Comparison of ENCODE assay signal across 29 cellular contexts in the genomic region with DNA sequence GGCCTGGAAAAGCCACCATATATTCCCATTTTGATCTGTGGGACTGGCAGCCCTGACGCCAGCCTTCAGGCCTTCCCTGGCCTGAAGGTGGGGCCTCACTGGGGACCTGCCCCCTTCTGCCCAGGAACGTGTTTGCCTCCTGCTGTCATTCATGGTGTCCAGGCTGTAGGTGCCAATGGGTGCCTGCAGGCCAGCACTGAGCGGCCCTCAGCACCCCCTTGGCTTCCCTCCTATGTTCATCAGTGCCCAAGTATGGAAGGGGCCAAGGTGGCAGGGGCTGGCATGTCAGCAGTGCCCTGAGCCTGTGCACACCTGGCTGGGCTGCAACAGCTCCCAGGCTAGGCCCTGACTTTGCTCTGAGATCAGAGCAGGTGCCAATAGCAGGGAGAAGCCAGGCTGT.
"Had no signal": no experiment of that assay in that cellular context is flagged by ENCODE, and none has a peak within 500 bp of the region (broad histone marks: within the 10 kb centered on the region; RNA-seq: fewer than 3 reads in every experiment).

No MANE protein-coding gene starts in this region.

- H3K4me3 Mint-ChIP-seq: activated CD4-positive, alpha-beta T cell treated with anti-CD3 and anti-CD28 coated beads, Interleukin-2, amount 10 ng/mL, durations not matched to agents 24 days and 14 days; activated CD8-positive, alpha-beta T cell treated with anti-CD3 and anti-CD28 coated beads for 36 hours; activated naive CD4-positive, alpha-beta T cell treated with anti-CD3 and anti-CD28 coated beads for 36 hours; activated T-cell treated with anti-CD3 and anti-CD28 coated beads, Interleukin-2, amount 50 U/mL, for 4 hours; activated T-helper 1 cell treated with anti-CD3 and anti-CD28 coated beads, Interleukin-12 subunit alpha, Interleukin-12 subunit beta, Interleukin-2, Interleukin-4 antibody, amounts not matched to agents 30 ng/mL and 10 ng/mL and 1 ng/mL, durations not matched to agents 14 hours and 24 hours and 36 hours; brain; IgD-negative memory B cell had no signal

- DNase-seq: activated CD4-positive, alpha-beta T cell treated with anti-CD3 and anti-CD28 coated beads, Interleukin-2, amount 10 ng/mL, durations not matched to agents 24 days and 14 days; activated CD4-positive, alpha-beta T cell treated with anti-CD3 and anti-CD28 coated beads, Interleukin-2, amount 50 U/mL, for 4 hours; activated CD8-positive, alpha-beta T cell treated with anti-CD3 and anti-CD28 coated beads for 36 hours; activated gamma-delta T cell treated with Interleukin-2 at 50 U/mL for 16 hours; activated naive CD4-positive, alpha-beta T cell treated with anti-CD3 and anti-CD28 coated beads for 36 hours; activated T-cell treated with anti-CD3 and anti-CD28 coated beads for 4 hours; activated T-cell treated with anti-CD3 and anti-CD28 coated beads, Interleukin-2, amount 50 U/mL, for 4 hours; caudate nucleus; Kasumi-1; KG1; MM.1S; MV-4-11; NCI-H1092; NCI-H1436 treated with DMSO at 0.1 percent for 48 hours; NCI-H1694 treated with DMSO at 0.1 percent for 48 hours; NCI-H2029; NCI-H345; NCI-H524 treated with DMSO at 0.1 percent for 48 hours; NK-92 treated with Interleukin-12 subunit alpha and Interleukin-12 subunit beta, amount 100 ng/mL, for 24 hours; PC-3; Peyer's patch; RPMI8226; SJCRH30 had no signal

- H3K27me3 ChIP-seq: adrenal gland, Peyer's patch, SJCRH30 had no signal

- H3K9me3 ChIP-seq: adrenal gland, Peyer's patch, SJCRH30 had no signal

- H3K36me3 Mint-ChIP-seq: activated naive CD4-positive, alpha-beta T cell treated with anti-CD3 and anti-CD28 coated beads, Interleukin-2, amount 50 U/mL, for 72 hours; brain; IgD-negative memory B cell had no signal

- H3K9me3 Mint-ChIP-seq: activated CD4-positive, alpha-beta T cell treated with anti-CD3 and anti-CD28 coated beads, Interleukin-2, amount 10 ng/mL, durations not matched to agents 24 days and 14 days; activated CD8-positive, alpha-beta T cell treated with anti-CD3 and anti-CD28 coated beads for 36 hours; activated naive CD4-positive, alpha-beta T cell treated with anti-CD3 and anti-CD28 coated beads for 36 hours; activated T-cell treated with anti-CD3 and anti-CD28 coated beads, Interleukin-2, amount 50 U/mL, for 4 hours; activated T-helper 1 cell treated with anti-CD3 and anti-CD28 coated beads, Interleukin-12 subunit alpha, Interleukin-12 subunit beta, Interleukin-2, Interleukin-4 antibody, amounts not matched to agents 30 ng/mL and 10 ng/mL and 1 ng/mL, durations not matched to agents 14 hours and 24 hours and 36 hours; IgD-negative memory B cell had no signal

- H3K27ac ChIP-seq: adrenal gland, Peyer's patch, SJCRH30, SK-N-MC had no signal

- H3K4me3 ChIP-seq: adrenal gland, Peyer's patch, SJCRH30, SK-N-MC had no signal

- H3K36me3 ChIP-seq: adrenal gland, Peyer's patch, SJCRH30 had no signal

- ATAC-seq: activated CD8-positive, alpha-beta T cell treated with anti-CD3 and anti-CD28 coated beads for 36 hours; activated naive CD4-positive, alpha-beta T cell treated with anti-CD3 and anti-CD28 coated beads, Interleukin-2, amount 50 U/mL, for 72 hours; activated T-cell treated with anti-CD3 and anti-CD28 coated beads, Interleukin-2, amount 50 U/mL, for 4 hours; PC-3 had no signal

- H3K4me1 ChIP-seq: adrenal gland, Peyer's patch, SJCRH30 had no signal

- H3K4me1 Mint-ChIP-seq: activated CD4-positive, alpha-beta T cell treated with anti-CD3 and anti-CD28 coated beads, Interleukin-2, amount 10 ng/mL, durations not matched to agents 24 days and 14 days; brain; IgD-negative memory B cell had no signal

- H3K27me3 Mint-ChIP-seq: activated CD8-positive, alpha-beta T cell treated with anti-CD3 and anti-CD28 coated beads for 36 hours; IgD-negative memory B cell had no signal

- H3K27ac Mint-ChIP-seq: activated CD4-positive, alpha-beta T cell treated with anti-CD3 and anti-CD28 coated beads, Interleukin-2, amount 10 ng/mL, durations not matched to agents 24 days and 14 days; activated CD8-positive, alpha-beta T cell treated with anti-CD3 and anti-CD28 coated beads for 36 hours; activated naive CD4-positive, alpha-beta T cell treated with anti-CD3 and anti-CD28 coated beads for 36 hours; activated naive CD4-positive, alpha-beta T cell treated with anti-CD3 and anti-CD28 coated beads, Interleukin-2, amount 50 U/mL, for 72 hours; activated T-helper 1 cell treated with anti-CD3 and anti-CD28 coated beads, Interleukin-12 subunit alpha, Interleukin-12 subunit beta, Interleukin-2, Interleukin-4 antibody, amounts not matched to agents 30 ng/mL and 10 ng/mL and 1 ng/mL, durations not matched to agents 14 hours and 24 hours and 36 hours; brain; IgD-negative memory B cell had no signal
